ENCODE assay signal across 8 cellular contexts in genomic region chr11:96012086-96012824, GRCh38.
DNase-seq lines count a peak whose midpoint lies in the region; ATAC-seq, FAIRE-seq and TF ChIP-seq lines count a peak whose summit lies in the region.

No MANE protein-coding gene starts in this region.

- H3K9me3 Mint-ChIP-seq in T-helper 2 cell treated with Interferon-gamma antibody and Interleukin-4, amounts not matched to agents 5 μg/mL and 100 μg/mL, for 36 hours: no peaks in the 10 kb centered on the region
- H3K9me3 Mint-ChIP-seq in MCF 10A (ENCODE audit: unreplicated experiment): no peaks in the 10 kb centered on the region

- H3K27ac Mint-ChIP-seq in T-helper 2 cell treated with Interferon-gamma antibody and Interleukin-4, amounts not matched to agents 5 μg/mL and 100 μg/mL, for 36 hours: peak overlapping the region; percentile 80
- H3K27ac Mint-ChIP-seq in MCF 10A (ENCODE audit: low read depth, unreplicated experiment): no peak overlapping the region

- H3K27me3 Mint-ChIP-seq in T-helper 2 cell treated with Interferon-gamma antibody and Interleukin-4, amounts not matched to agents 5 μg/mL and 100 μg/mL, for 36 hours (ENCODE audit: low read depth): no peaks in the 10 kb centered on the region
- no peaks in the 10 kb centered on the region for H3K27me3 Mint-ChIP-seq in MCF 10A (ENCODE audit: insufficient read depth, unreplicated experiment)

- no peaks in the 10 kb centered on the region for H3K9me3 ChIP-seq in HUES48 (ENCODE audit: control insufficient read depth, insufficient read depth, low read length)

- peak; percentile 90 for ATAC-seq in GM21423 (IDR thresholded peaks at IDR 0.05; ENCODE audit: unreplicated experiment)

- no TSS peak for BruUV-seq in MCF 10A (replicated peaks; lab: Mats Ljungman, UMichigan)

- H3K9ac ChIP-seq in HUES48 (ENCODE audit: low read depth, low read length): no peak overlapping the region

- peaks cover 1% of the 10 kb centered on the region for H3K36me3 Mint-ChIP-seq in T-helper 2 cell treated with Interferon-gamma antibody and Interleukin-4, amounts not matched to agents 5 μg/mL and 100 μg/mL, for 36 hours (ENCODE audit: low read depth)
- H3K36me3 Mint-ChIP-seq in MCF 10A (ENCODE audit: insufficient read depth, unreplicated experiment): no peaks in the 10 kb centered on the region

- CTCF ChIA-PET in MCF 10A (lab: Yijun Ruan, JAX): interaction anchor here (0.5 to 2.0 kb wide), 13 partner anchors 16 to 378 kb away, joined by 3 to 13 read pairs (median 3); partner anchors contain the start of gene MAML2

- H3K27me3 ChIP-seq in HUES48 (ENCODE audit: control insufficient read depth, insufficient read depth, low read length): no peaks in the 10 kb centered on the region

- H3K36me3 ChIP-seq in HUES48 (ENCODE audit: control insufficient read depth, insufficient read depth, low read length): no peaks in the 10 kb centered on the region

- H3K4me1 ChIP-seq in HUES48 (ENCODE audit: control insufficient read depth, insufficient read depth, low read length): peaks cover 54% of the 10 kb centered on the region

- TF ChIP-seq CTCF in MCF 10A (IDR thresholded peaks at IDR 0.05; ENCODE audit: unreplicated experiment): peak; percentile 41

- H3K4me1 Mint-ChIP-seq in T-helper 2 cell treated with Interferon-gamma antibody and Interleukin-4, amounts not matched to agents 5 μg/mL and 100 μg/mL, for 36 hours (ENCODE audit: low read depth): peaks cover 48% of the 10 kb centered on the region
- no peaks in the 10 kb centered on the region for H3K4me1 Mint-ChIP-seq in MCF 10A (ENCODE audit: insufficient read depth, unreplicated experiment)

- DNase-seq in Daoy (ENCODE audit: low read depth) (peak; percentile 84), MCF 10A (ENCODE audit: unreplicated experiment) (peak; percentile 50), NCI-H187 (lab: John Stamatoyannopoulos, UW) (no peak)
- peak; percentile 38 for DNase-seq in T-helper 2 cell treated with Interferon-gamma antibody and Interleukin-4, amounts not matched to agents 5 μg/mL and 100 μg/mL, for 36 hours (ENCODE audit: low spot score)
- peak; percentile 40 for DNase-seq in stimulated activated CD4-positive, alpha-beta T cell treated with anti-CD3 and anti-CD28 coated beads, Interleukin-4, amount 100 ng/mL, for 1 hour

- FAIRE-seq in islet of Langerhans (lab: Jason Lieb, UNC): peak; percentile 93

- peak overlapping the region; percentile 78 for H3K4me3 Mint-ChIP-seq in T-helper 2 cell treated with Interferon-gamma antibody and Interleukin-4, amounts not matched to agents 5 μg/mL and 100 μg/mL, for 36 hours
- H3K4me3 Mint-ChIP-seq in MCF 10A (ENCODE audit: unreplicated experiment): no peak overlapping the region

- peak overlapping the region; percentile 12 for H3K27ac ChIP-seq in HUES48 (ENCODE audit: low read depth, low read length)

- POLR2A ChIA-PET in MCF 10A (lab: Yijun Ruan, JAX): interaction anchor here (0.6 to 1.6 kb wide), 2 partner anchors 16 to 331 kb away, joined by 3 read pairs; partner anchors contain the start of gene MAML2

- intact Hi-C loops in MCF 10A (cut with micrococcal nuclease): loop anchor here (1.0 kb wide), 1 partner anchor 331 kb away; the partner anchor contains the start of gene MAML2

- H3K4me3 ChIP-seq in HUES48 (ENCODE audit: low read depth, low read length): no peak overlapping the region

Comparison
In these comparisons a context has a peak if more than half of its experiments do, and no peak if none do; other contexts are left out.
1. DNase-seq: peak in Daoy (single experiment), T-helper 2 cell treated with Interferon-gamma antibody and Interleukin-4, amounts not matched to agents 5 μg/mL and 100 μg/mL, for 36 hours (single experiment), MCF 10A (single experiment) and stimulated activated CD4-positive, alpha-beta T cell treated with anti-CD3 and anti-CD28 coated beads, Interleukin-4, amount 100 ng/mL, for 1 hour (single experiment); none in NCI-H187 (0 of 2).